15 cellular contexts compared by ENCODE assay signal in the genomic region with DNA sequence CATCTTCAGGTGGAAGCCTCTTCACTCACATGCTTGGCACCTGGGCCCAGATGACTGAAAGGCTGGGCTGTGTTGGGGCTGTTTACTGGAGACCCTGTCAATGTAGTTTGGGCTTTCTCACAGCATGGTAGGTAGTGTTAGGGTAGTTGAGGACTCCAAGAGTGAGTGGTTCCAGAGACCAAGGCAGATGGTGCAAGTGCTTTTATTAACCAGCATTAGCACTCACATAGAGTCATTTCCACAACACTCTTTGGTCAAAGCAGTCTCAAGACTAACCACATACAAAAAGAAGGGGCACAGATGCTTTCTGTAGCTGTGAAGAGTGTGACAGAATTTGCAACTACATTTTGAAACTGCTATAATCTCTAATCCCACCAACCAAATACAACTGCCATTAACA.
A peak's percentile ranks its signal among the peaks of the same experiment; 100 is the strongest.
DNase-seq lines count a peak whose midpoint lies in the region; ATAC-seq and TF ChIP-seq lines count a peak whose summit lies in the region.
"Had no signal": no experiment of that assay in that cellular context is flagged by ENCODE, and none has a peak within 500 bp of the region (broad histone marks: within the 10 kb centered on the region; RNA-seq: fewer than 3 reads in every experiment).

No MANE protein-coding gene starts in this region.

- H3K56ac ChIP-seq in mesendoderm (ENCODE audit: low read length) = no peak overlapping the region

- H3K27me3 ChIP-seq in Loucy (ENCODE audit: insufficient read depth, low read length, poor library complexity, severe bottlenecking) = no peaks in the 10 kb centered on the region
- no peaks in the 10 kb centered on the region for H3K27me3 ChIP-seq in adrenal gland
- H3K27me3 ChIP-seq in mesendoderm (ENCODE audit: insufficient read depth, low read length, poor library complexity) = no peaks in the 10 kb centered on the region
- H3K27me3 ChIP-seq: ascending aorta had no signal

- no peak overlapping the region for H3K23ac ChIP-seq in mesendoderm (ENCODE audit: low read length)

- H3K4me3 ChIP-seq in Loucy (ENCODE audit: low read length, poor library complexity, severe bottlenecking) (no peak overlapping the region), adrenal gland (no peak overlapping the region), mesendoderm (ENCODE audit: low read length) (no peak overlapping the region)
- H3K4me3 ChIP-seq: ascending aorta, lung had no signal

- TF ChIP-seq CTCF in Loucy (conservative IDR thresholded peaks at IDR 0.05; ENCODE audit: low read length) = no peak
- TF ChIP-seq CTCF in adrenal gland (IDR thresholded peaks at IDR 0.05) = no peak

- H3K4me1 ChIP-seq in Loucy (ENCODE audit: insufficient read depth, low read length, poor library complexity, severe bottlenecking) (peaks cover 10% of the 10 kb centered on the region), adrenal gland (replicated peaks in 1 of 2) (no peaks in the 10 kb centered on the region), mesendoderm (ENCODE audit: control insufficient read depth, low read depth, low read length) (no peaks in the 10 kb centered on the region)
- H3K4me1 ChIP-seq: ascending aorta, parathyroid adenoma had no signal

- TF ChIP-seq POLR2A in adrenal gland (IDR thresholded peaks at IDR 0.05) = no peak

- no peak overlapping the region for H3K4ac ChIP-seq in mesendoderm (ENCODE audit: low read depth, low read length)

- H3K18ac ChIP-seq in mesendoderm (ENCODE audit: low read length) = no peak overlapping the region

- H3K9me2 ChIP-seq in Loucy (replicated peaks; ENCODE audit: low read depth, low read length) = no peaks in the 10 kb centered on the region

- H3K79me2 ChIP-seq in Loucy (ENCODE audit: insufficient read depth, low read length) = no peaks in the 10 kb centered on the region
- H3K79me2 ChIP-seq in mesendoderm (ENCODE audit: control insufficient read depth, insufficient read depth, low read length) = no peaks in the 10 kb centered on the region
- H3K79me2 ChIP-seq: parathyroid adenoma had no signal

- no peak overlapping the region for H2BK120ac ChIP-seq in mesendoderm (ENCODE audit: low read depth, low read length)

- no peaks in the 10 kb centered on the region for H3K79me1 ChIP-seq in mesendoderm (ENCODE audit: low read length)

- H3F3A ChIP-seq in Loucy (ENCODE audit: low read depth) = no peaks in the 10 kb centered on the region

- intact Hi-C loops in adrenal gland (cut with DNase I) = no loop called here

- peak overlapping the region; percentile 36; the same call in 1 of the 2 replicates for H2AFZ ChIP-seq in Loucy (ENCODE audit: low read length)
- H2AFZ ChIP-seq: parathyroid adenoma had no signal

- H4K5ac ChIP-seq in mesendoderm (ENCODE audit: low read length) = no peak overlapping the region

- H3K9me3 ChIP-seq in Loucy (ENCODE audit: insufficient read depth, low read depth, low read length) (peaks cover 9% of the 10 kb centered on the region; the same call in 1 of the 2 replicates), adrenal gland (replicated peaks in 1 of 3) (no peaks in the 10 kb centered on the region)
- H3K9me3 ChIP-seq: ascending aorta had no signal

- H3K36me3 ChIP-seq in Loucy (ENCODE audit: insufficient read depth, low read length) = no peaks in the 10 kb centered on the region
- no peaks in the 10 kb centered on the region for H3K36me3 ChIP-seq in adrenal gland (replicated peaks in 1 of 2)
- H3K36me3 ChIP-seq in mesendoderm (ENCODE audit: control insufficient read depth, insufficient read depth, low read length) = no peaks in the 10 kb centered on the region
- H3K36me3 ChIP-seq: ascending aorta had no signal

- H3K27ac ChIP-seq in adrenal gland (no peak overlapping the region), mesendoderm (ENCODE audit: low read depth, low read length) (no peak overlapping the region)
- H3K27ac ChIP-seq: ascending aorta, parathyroid adenoma had no signal

- no peak overlapping the region for H4K8ac ChIP-seq in mesendoderm (ENCODE audit: low read depth, low read length)

- H4K20me1 ChIP-seq in Loucy (ENCODE audit: insufficient read depth, low read length, poor library complexity, severe bottlenecking) = no peaks in the 10 kb centered on the region

- no peak overlapping the region for H2BK5ac ChIP-seq in mesendoderm (ENCODE audit: low read length)

- no peak overlapping the region for H2AK5ac ChIP-seq in mesendoderm (ENCODE audit: low read length)

- H3K4me2 ChIP-seq in Loucy (ENCODE audit: low read depth, low read length, poor library complexity, severe bottlenecking) = no peak overlapping the region
- no peak overlapping the region for H3K4me2 ChIP-seq in mesendoderm (ENCODE audit: low read length)

- ATAC-seq in GM18861 (IDR thresholded peaks at IDR 0.05; ENCODE audit: unreplicated experiment) (peak; percentile 87), GM21367 (IDR thresholded peaks at IDR 0.05; ENCODE audit: unreplicated experiment) (peak; percentile 86), HG03039 (IDR thresholded peaks at IDR 0.05; ENCODE audit: unreplicated experiment) (peak; percentile 64)
- ATAC-seq: PC-3 had no signal

- no peak for DNase-seq in adrenal gland
- DNase-seq in AG08396 (ENCODE audit: low spot score) = no peak
- DNase-seq in mesendoderm = no peak
- no peak for DNase-seq in stimulated activated CD4-positive, alpha-beta T cell treated with anti-CD3 and anti-CD28 coated beads, Interleukin-4, amount 100 ng/mL, for 1 hour
- DNase-seq: NCI-H2029 treated with DMSO at 0.1 percent for 48 hours, PC-3, substantia nigra, T-helper 9 cell had no signal

- no peak overlapping the region for H2BK15ac ChIP-seq in mesendoderm (replicated peaks; ENCODE audit: low read depth)

- H3K9ac ChIP-seq in Loucy (ENCODE audit: low read depth, low read length, poor library complexity, severe bottlenecking) (no peak overlapping the region), mesendoderm (ENCODE audit: low read length) (no peak overlapping the region)
- H3K9ac ChIP-seq: parathyroid adenoma had no signal
